14 cellular contexts compared by ENCODE assay signal in the genomic region with DNA sequence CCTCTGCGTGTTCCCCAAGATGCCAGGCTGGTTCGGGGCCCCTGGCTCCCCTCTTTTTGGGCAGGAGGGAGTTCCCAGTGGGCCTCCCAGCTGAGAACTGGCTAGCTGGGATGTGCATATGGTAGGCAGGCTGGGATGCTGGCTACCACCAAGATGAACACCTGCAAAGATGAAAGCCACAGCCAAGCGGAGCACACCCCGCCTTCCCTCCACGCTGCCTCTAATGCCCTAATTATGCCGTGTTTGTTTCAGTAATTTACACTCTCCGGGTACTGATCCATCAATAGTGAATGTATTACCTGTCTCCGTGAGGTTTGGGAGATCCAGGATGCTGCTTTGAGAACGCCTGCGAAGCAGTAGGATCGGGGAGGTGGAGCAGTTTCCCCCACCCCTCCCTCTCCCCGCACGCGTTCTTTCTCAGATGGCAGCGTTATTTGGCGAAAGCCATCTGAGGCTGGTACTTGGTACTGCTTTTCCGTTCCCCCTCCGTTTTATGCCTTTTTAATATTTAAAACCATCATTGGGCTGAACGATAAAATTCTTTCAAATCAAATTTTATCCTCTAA. TPM values are rescaled to one million over a fixed set of nuclear protein-coding genes. Genes with fewer than 3 reads are reported as not detected.
A peak's percentile ranks its signal among the peaks of the same experiment; 100 is the strongest.
DNase-seq lines count a peak whose midpoint lies in the region; ATAC-seq, FAIRE-seq and TF ChIP-seq lines count a peak whose summit lies in the region.
"Had no signal": no experiment of that assay in that cellular context is flagged by ENCODE, and none has a peak within 500 bp of the region (broad histone marks: within the 10 kb centered on the region; RNA-seq: fewer than 3 reads in every experiment).

No MANE protein-coding gene starts in this region.

- POLR2A ChIA-PET in GM12878 (lab: Charles Lee), result no interaction called here

- TF ChIP-seq CTCF in GM12878 (IDR thresholded peaks at IDR 0.05 in 2 of 3, conservative IDR thresholded peaks at IDR 0.05 in 1 of 3; ENCODE audit: control insufficient read depth in 2 of 3, extremely low read depth in 1 of 3, insufficient read depth in 1 of 3, low read depth in 3 of 3, low read length in 3 of 3), result no peak
- no peak for TF ChIP-seq CTCF in nephron (IDR thresholded peaks at IDR 0.05; ENCODE audit: unreplicated experiment in 3 of 3)
- no peak for TF ChIP-seq CTCF in esophagus squamous epithelium (IDR thresholded peaks at IDR 0.05)

- BruUV-seq in GM12878 (replicated peaks; lab: Mats Ljungman, UMichigan), result TSS peak; percentile 17

- 96% methylated on average over 17 of the region's 19 CpGs for WGBS in GM12878 (ENCODE audit: insufficient coverage, insufficient replicate concordance, low lambda C conversion rate, missing lambda C conversion rate)
- 92 to 93% methylated on average over 17 of the region's 19 CpGs for WGBS in esophagus squamous epithelium, 2 donors

- H3K27ac Mint-ChIP-seq in nephron, result peak overlapping the region; percentile 87 to 94 (median 87)
- H3K27ac Mint-ChIP-seq: naive B cell had no signal

- no peak for ATAC-seq in GM12878
- ATAC-seq: left lobe of liver, right cardiac atrium had no signal

- no peak for FAIRE-seq in GM12878 (lab: Jason Lieb, UNC)
- FAIRE-seq: D721Med had no signal

- intact Hi-C loops in GM12878 (cut with micrococcal nuclease; ENCODE audit: unreplicated experiment), result no loop called here
- intact Hi-C loops in esophagus squamous epithelium (cut with DNase I), result no loop called here

- no peak overlapping the region for H2AFZ ChIP-seq in GM12878 (ENCODE audit: control insufficient read depth, low read depth, low read length)

- H3K4me2 ChIP-seq in BLaER1 (peak overlapping the region; percentile 95), GM12878 (ENCODE audit: control insufficient read depth, insufficient read depth) (no peak overlapping the region)

- no peak for DNase-seq in GM12878 (ENCODE audit: low read depth, low spot score)
- DNase-seq in SIG-M5 (lab: John Stamatoyannopoulos, UW), result no peak
- no peak for DNase-seq in ureter (ENCODE audit: low spot score)
- no peak for DNase-seq in esophagus squamous epithelium (lab: John Stamatoyannopoulos, UW)
- no peak for DNase-seq in epidermal melanocyte (ENCODE audit: insufficient read length, low spot score)
- DNase-seq: naive B cell, right cardiac atrium, thyroid gland had no signal

- SMC1A ChIA-PET in GM12878 (lab: Charles Lee; ENCODE audit: uncharacterized antibody, unreplicated experiment), result interaction anchor here (0.9 kb wide), 1 partner anchor 27 kb away, joined by 3 read pairs; no protein-coding TSS in a partner anchor

- H3K4me1 Mint-ChIP-seq in nephron, result peaks cover 79% of the 10 kb centered on the region

- TF ChIP-seq POLR2A in GM12878 (IDR thresholded peaks at IDR 0.05; ENCODE audit: low read depth, low read length) (no peak), esophagus squamous epithelium (IDR thresholded peaks at IDR 0.05) (no peak)

- H3K36me3 ChIP-seq in BLaER1 (0 out of 2 replicates have a peak, but pooled peaks cover 5% of the 10 kb centered on the region), HUES6 (ENCODE audit: control insufficient read depth, insufficient read depth, low read length) (no peaks in the 10 kb centered on the region), GM12878 (ENCODE audit: control insufficient read depth in 2 of 2, insufficient read depth in 2 of 2, low read length in 1 of 2) (peaks cover 0 to 8% of the 10 kb centered on the region in 2 experiments; a peak in 3 of 4 replicates), esophagus squamous epithelium (no peaks in the 10 kb centered on the region)
- H3K36me3 ChIP-seq: thyroid gland had no signal

- no peaks in the 10 kb centered on the region for H3K9me3 Mint-ChIP-seq in nephron
- H3K9me3 Mint-ChIP-seq: naive B cell had no signal

- H3K27me3 ChIP-seq in BLaER1 (no peaks in the 10 kb centered on the region), HUES6 (ENCODE audit: control insufficient read depth, insufficient read depth, low read length) (peaks cover 60% of the 10 kb centered on the region), GM12878 (replicated peaks in 1 of 2; ENCODE audit: control insufficient read depth in 2 of 2, insufficient read depth in 2 of 2, low read length in 1 of 2) (no peaks in the 10 kb centered on the region), esophagus squamous epithelium (peaks cover 0 to 5% (median 0%) of the 10 kb centered on the region in 4 donors)
- H3K27me3 ChIP-seq: thyroid gland had no signal

- no peaks in the 10 kb centered on the region for H3K36me3 Mint-ChIP-seq in nephron (ENCODE audit: low read depth)
- H3K36me3 Mint-ChIP-seq: naive B cell had no signal

- peak overlapping the region; percentile 64; the same call in 1 of the 2 replicates for H3K9ac ChIP-seq in BLaER1
- H3K9ac ChIP-seq in HUES6 (ENCODE audit: low read length), result peak overlapping the region; percentile 60
- H3K9ac ChIP-seq in GM12878 (ENCODE audit: control insufficient read depth, insufficient read depth, low read length), result no peak overlapping the region
- H3K9ac ChIP-seq: SK-N-SH had no signal

- TF ChIP-seq RAD21 in GM12878 (IDR thresholded peaks at IDR 0.05; ENCODE audit: insufficient read depth, low read depth, low read length), result no peak

- H3K27ac ChIP-seq in BLaER1 (peak overlapping the region; percentile 81), HUES6 (ENCODE audit: low read depth, low read length) (no peak overlapping the region), GM12878 (ENCODE audit: control insufficient read depth, insufficient read depth) (no peak overlapping the region), esophagus squamous epithelium (peak overlapping the region in 1 of 4 donors; percentile 33)

- in situ Hi-C loops in GM12878 (cut with MboI), result no loop called here

- no peak for TF ChIP-seq EP300 in GM12878 (IDR thresholded peaks at IDR 0.05; ENCODE audit: borderline replicate concordance in 1 of 2, control insufficient read depth in 1 of 2, low read depth in 2 of 2, low read length in 2 of 2)

- no peaks in the 10 kb centered on the region for H3K9me3 ChIP-seq in BLaER1
- no peaks in the 10 kb centered on the region; the same call in 1 of the 2 replicates for H3K9me3 ChIP-seq in HUES6 (ENCODE audit: control insufficient read depth, insufficient read depth, low read depth, low read length)
- H3K9me3 ChIP-seq in GM12878 (replicated peaks; ENCODE audit: control insufficient read depth, insufficient read depth, low read length), result no peaks in the 10 kb centered on the region
- no peaks in the 10 kb centered on the region for H3K9me3 ChIP-seq in esophagus squamous epithelium
- H3K9me3 ChIP-seq: SK-N-SH, thyroid gland had no signal

- RAD21 ChIA-PET in GM12878 (lab: Charles Lee; ENCODE audit: unreplicated experiment), result no interaction called here

- peaks cover 17% of the 10 kb centered on the region for H3K79me2 ChIP-seq in GM12878 (ENCODE audit: control insufficient read depth, insufficient read depth, low read length)

- H3K4me1 ChIP-seq in BLaER1, result peaks cover 100% of the 10 kb centered on the region
- H3K4me1 ChIP-seq in HUES6 (ENCODE audit: control insufficient read depth, insufficient read depth, low read length), result peaks cover 95% of the 10 kb centered on the region
- H3K4me1 ChIP-seq in GM12878 (ENCODE audit: control insufficient read depth, insufficient read depth, low read length), result no peaks in the 10 kb centered on the region
- H3K4me1 ChIP-seq in esophagus squamous epithelium, result peaks cover 0 to 45% (median 11%) of the 10 kb centered on the region in 3 donors

- no peaks in the 10 kb centered on the region for H3K27me3 Mint-ChIP-seq in nephron (ENCODE audit: low read depth)
- H3K27me3 Mint-ChIP-seq: naive B cell had no signal

- H3K4me3 Mint-ChIP-seq in nephron, result peak overlapping the region in 2 of 3 experiments; percentile 9 to 44
- H3K4me3 Mint-ChIP-seq: naive B cell had no signal

- H3K4me3 ChIP-seq in BLaER1, result peak overlapping the region; percentile 33; the same call in 1 of the 2 replicates
- peak overlapping the region; percentile 20; the same call in 1 of the 2 replicates for H3K4me3 ChIP-seq in HUES6 (ENCODE audit: low read depth, low read length)
- no peak overlapping the region for H3K4me3 ChIP-seq in GM12878
- no peak overlapping the region for H3K4me3 ChIP-seq in esophagus squamous epithelium
- H3K4me3 ChIP-seq: thyroid gland had no signal

- CTCF ChIA-PET in GM12878 (lab: Yijun Ruan, JAX), result interaction anchor here (0.6 kb wide), 1 partner anchor 22 kb away, joined by 3 read pairs; no protein-coding TSS in a partner anchor

- H4K20me1 ChIP-seq in BLaER1 (peaks cover 93% of the 10 kb centered on the region), GM12878 (ENCODE audit: control insufficient read depth, insufficient read depth) (peaks cover 11% of the 10 kb centered on the region; the same call in 1 of the 2 replicates)

TF ChIP-seq in GM12878, 131 proteins besides CTCF, POLR2A, EP300 and RAD21 (continues in another document):
- TF ChIP-seq TARDBP (IDR thresholded peaks at IDR 0.05; ENCODE audit: borderline replicate concordance), result no peak

RNA-seq across cellular contexts. Expression of gene GSE1, which starts 28.8 kb away (rescaled TPM):
- 259 and 283 TPM in 2 replicates for total RNA-seq in GM12878 (2013; cell fraction: nucleolus; rRNA removed)
- total RNA-seq in GM12878 (2014; rRNA removed), result 19.1 and 19.2 TPM in 2 replicates
- 11.9 and 12.3 TPM in 2 replicates for total RNA-seq in GM12878 (2014; rRNA removed; fragmentation: Illumina TruSeq; extraction: Trizol)
- total RNA-seq in GM12878 (2021), result 49.8 and 58.7 TPM in 2 replicates
- polyA plus RNA-seq in GM12878 (2011; ENCODE audit: low read depth), result 11.7 TPM
- polyA plus RNA-seq in GM12878 (2011; rRNA removed), result 16.1 and 19.8 TPM in 2 replicates
- 15.1 and 20.5 TPM in 2 replicates for polyA plus RNA-seq in GM12878 (2011; cell fraction: cytosol; rRNA removed)
- polyA plus RNA-seq in GM12878 (2011; cell fraction: nucleus; rRNA removed), result 112 and 143 TPM in 2 replicates
- 23.5 and 23.9 TPM in 2 replicates for polyA plus RNA-seq in GM12878 (2012)
- polyA plus RNA-seq in GM12878 (2014; fragmentation: Illumina TruSeq; extraction: Trizol), result 27.1 and 31.1 TPM in 2 replicates
- 1 to 10 TPM; 4.6 to 5.1 TPM for polyA plus RNA-seq in GM12878 (2014; fragmentation: Nextera tagmentation; extraction: Ambion mirVana)
- 26.8 and 28.1 TPM in 2 replicates for polyA plus RNA-seq in GM12878 (2014; rRNA removed)
- 10 to 100 TPM; 14.6 to 17.3 TPM for polyA plus RNA-seq in GM12878 (2016; fragmentation: Nextera tagmentation; extraction: Ambion mirVana)
- polyA minus RNA-seq in GM12878 (2011; rRNA and poly(A)+ RNA removed), result 22.6 and 35.7 TPM in 2 replicates
- 19.0 and 21.0 TPM in 2 replicates for polyA minus RNA-seq in GM12878 (2011; cell fraction: cytosol; rRNA and poly(A)+ RNA removed)
- polyA minus RNA-seq in GM12878 (2011; cell fraction: nucleus; rRNA and poly(A)+ RNA removed), result 33.7 and 54.0 TPM in 2 replicates
- total RNA-seq in ureter, result 49.8 TPM
- 10 to 100 TPM; 24.6 to 33.6 (median 28.9) TPM for total RNA-seq in esophagus squamous epithelium

Comparison
In these comparisons a context has a peak if more than half of its experiments do, and no peak if none do; other contexts are left out.
1. H3K4me3 ChIP-seq: peak in BLaER1 (single experiment) and HUES6 (single experiment); none in GM12878 (single experiment) and esophagus squamous epithelium (0 of 4).